In the genomic region with DNA sequence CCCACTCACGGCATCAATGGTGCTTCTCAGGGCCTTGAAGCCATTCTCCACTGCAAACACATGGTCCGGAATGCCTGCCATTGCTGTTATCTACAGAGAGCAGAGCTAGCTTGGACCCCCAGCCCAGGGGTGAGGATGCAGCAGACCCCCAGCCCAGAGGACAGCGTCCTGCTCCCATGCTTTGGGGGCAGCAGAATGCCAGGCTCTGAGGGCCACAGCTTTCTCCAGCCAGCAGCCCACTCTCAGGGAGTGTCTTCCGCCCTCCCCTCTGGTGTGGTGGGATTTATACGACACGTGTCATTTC, we compare ENCODE assay signal across 18 cellular contexts. TPM values are rescaled to one million over a fixed set of nuclear protein-coding genes. Genes with fewer than 3 reads are reported as not detected.
"Had no signal": no experiment of that assay in that cellular context is flagged by ENCODE, and none has a peak within 500 bp of the region (broad histone marks: within the 10 kb centered on the region; RNA-seq: fewer than 3 reads in every experiment).

No MANE protein-coding gene starts in this region.

- ATAC-seq: activated CD8-positive, alpha-beta memory T cell treated with anti-CD3 and anti-CD28 coated beads, Interleukin-2, amount 10 ng/mL, durations not matched to agents 7 days and 5 days; effector memory CD8-positive, alpha-beta T cell; sciatic nerve had no signal

- H3K4me1 ChIP-seq: adrenal gland, prostate gland had no signal

- DNase-seq: activated B cell treated with CpG ODN at 0.5 μM for 24 hours; activated CD8-positive, alpha-beta memory T cell treated with anti-CD3 and anti-CD28 coated beads, Interleukin-2, amount 10 ng/mL, durations not matched to agents 7 days and 5 days; activated T-cell treated with anti-CD3 and anti-CD28 coated beads, Interleukin-2, amount 50 U/mL, for 4 hours; adrenal gland; effector memory CD8-positive, alpha-beta T cell; hippocampal formation; midbrain; naive B cell; occipital lobe had no signal

- H3K27me3 Mint-ChIP-seq: activated B cell treated with CpG ODN at 0.5 μM for 24 hours; activated CD8-positive, alpha-beta memory T cell treated with anti-CD3 and anti-CD28 coated beads, Interleukin-2, amount 10 ng/mL, durations not matched to agents 7 days and 5 days; central memory CD8-positive, alpha-beta T cell; effector memory CD8-positive, alpha-beta T cell; naive B cell had no signal

- H3K27me3 ChIP-seq: adrenal gland had no signal

- H3K27ac ChIP-seq: adrenal gland, prostate gland, SK-N-MC had no signal

- H3K36me3 ChIP-seq: adrenal gland, prostate gland had no signal

- H3K4me3 ChIP-seq: adrenal gland, prostate gland, SK-N-MC had no signal

- H3K4me3 Mint-ChIP-seq: activated B cell treated with CpG ODN at 0.5 μM for 24 hours; activated CD8-positive, alpha-beta memory T cell treated with anti-CD3 and anti-CD28 coated beads, Interleukin-2, amount 10 ng/mL, durations not matched to agents 7 days and 5 days; central memory CD8-positive, alpha-beta T cell; effector memory CD8-positive, alpha-beta T cell had no signal

- H3K9me3 ChIP-seq: adrenal gland, prostate gland had no signal

- H3K36me3 Mint-ChIP-seq: activated CD8-positive, alpha-beta memory T cell treated with anti-CD3 and anti-CD28 coated beads, Interleukin-2, amount 10 ng/mL, durations not matched to agents 7 days and 5 days; naive B cell had no signal

- H3K9me3 Mint-ChIP-seq: activated T-cell treated with anti-CD3 and anti-CD28 coated beads, Interleukin-2, amount 50 U/mL, for 4 hours; central memory CD8-positive, alpha-beta T cell; effector memory CD8-positive, alpha-beta T cell had no signal

- H3K27ac Mint-ChIP-seq: activated B cell treated with CpG ODN at 0.5 μM for 24 hours; activated CD8-positive, alpha-beta memory T cell treated with anti-CD3 and anti-CD28 coated beads, Interleukin-2, amount 10 ng/mL, durations not matched to agents 7 days and 5 days had no signal

RNA-seq across cellular contexts. Expression of gene MSMB, which starts 48.1 kb away (rescaled TPM):
- total RNA-seq: activated B cell treated with CpG ODN at 0.5 μM for 24 hours; activated CD8-positive, alpha-beta memory T cell treated with anti-CD3 and anti-CD28 coated beads, Interleukin-2, amount 10 ng/mL, durations not matched to agents 7 days and 5 days; activated T-cell treated with anti-CD3 and anti-CD28 coated beads, Interleukin-2, amount 50 U/mL, for 4 hours; adrenal gland; epithelial cell of proximal tubule; kidney epithelial cell; liver; occipital lobe; sciatic nerve; T-helper 1 cell treated with Interleukin-12 subunit alpha and Interleukin-12 subunit beta and Interleukin-4 antibody, amounts not matched to agents 30 ng/mL and 1 ng/mL, for 36 hours; ureter had no signal
- polyA plus RNA-seq: adrenal gland, liver had no signal
